ENCODE assay signal across 8 cellular contexts in genomic region chr13:77478645-77478997, GRCh38. TPM values are rescaled to one million over a fixed set of nuclear protein-coding genes. Genes with fewer than 3 reads are reported as not detected.
DNase-seq lines count a peak whose midpoint lies in the region; ATAC-seq, FAIRE-seq and TF ChIP-seq lines count a peak whose summit lies in the region.

No MANE protein-coding gene starts in this region.

- no peaks in the 10 kb centered on the region for H3K9me3 ChIP-seq in ES-I3 (ENCODE audit: control insufficient read depth, insufficient read depth, low read length)
- H3K9me3 ChIP-seq in K562 (replicated peaks; ENCODE audit: control insufficient read depth, insufficient read depth, low read depth, low read length) = no peaks in the 10 kb centered on the region

- FAIRE-seq in K562 (lab: Jason Lieb, UNC) = peak; percentile 6

- no peak for TF ChIP-seq POLR2A in K562 (conservative IDR thresholded peaks at IDR 0.05)

- intact Hi-C loops in K562 (cut with micrococcal nuclease) = loop anchor here (2.0 to 5.0 kb wide), 2 partner anchors 152 to 476 kb away; partner anchors contain the start of gene MYCBP2

- H3K27ac Mint-ChIP-seq in natural killer cell treated with Interleukin-12 subunit alpha and Interleukin-12 subunit beta and Interleukin-15 and Interleukin-18, amount 100 ng/mL, for 72 hours = peak overlapping the region; percentile 55 to 57

- no peaks in the 10 kb centered on the region for H3K36me3 ChIP-seq in ES-I3 (ENCODE audit: insufficient read depth, low read length)
- no peaks in the 10 kb centered on the region for H3K36me3 ChIP-seq in K562 (ENCODE audit: control insufficient read depth, insufficient read depth, low read length)

- POLR2A ChIA-PET in K562 (lab: Yijun Ruan, JAX) = interaction anchor here (1.3 kb wide), 1 partner anchor 11 kb away, joined by 3 read pairs; no protein-coding TSS in a partner anchor

- DNase-seq in K562 (ENCODE audit: extremely low read depth in 1 of 4, low spot score in 3 of 4) (no peak), NCI-H510A (lab: John Stamatoyannopoulos, UW) (no peak), COLO668 (lab: John Stamatoyannopoulos, UW; ENCODE audit: unreplicated experiment) (no peak), nucleus accumbens (lab: John Stamatoyannopoulos, UW) (no peak)
- DNase-seq in natural killer cell treated with Interleukin-12 subunit alpha and Interleukin-12 subunit beta and Interleukin-15 and Interleukin-18, amount 100 ng/mL, for 72 hours (ENCODE audit: low spot score) = no peak

- no peak for TF ChIP-seq EP300 in K562 (IDR thresholded peaks at IDR 0.05; ENCODE audit: low read length)

- in situ Hi-C loops in K562 (cut with MboI) = no loop called here

- peak overlapping the region; percentile 77; the same call in 2 of the 3 replicates for H3K27ac ChIP-seq in K562 (ENCODE audit: extremely low read depth, low read depth, low read length)

- no peaks in the 10 kb centered on the region for H3K79me2 ChIP-seq in K562 (ENCODE audit: control insufficient read depth, insufficient read depth, low read length)

- peak; percentile 18 for ATAC-seq in HG02938 (IDR thresholded peaks at IDR 0.05; ENCODE audit: unreplicated experiment)
- peak; percentile 58 for ATAC-seq in K562
- no peak for ATAC-seq in natural killer cell treated with Interleukin-12 subunit alpha and Interleukin-12 subunit beta and Interleukin-15 and Interleukin-18, amount 100 ng/mL, for 72 hours
- no peak for ATAC-seq in HG02763 (IDR thresholded peaks at IDR 0.05; ENCODE audit: unreplicated experiment)

- H3K36me3 Mint-ChIP-seq in natural killer cell treated with Interleukin-12 subunit alpha and Interleukin-12 subunit beta and Interleukin-15 and Interleukin-18, amount 100 ng/mL, for 72 hours = no peaks in the 10 kb centered on the region

- no peaks in the 10 kb centered on the region for H4K20me1 ChIP-seq in K562 (replicated peaks; ENCODE audit: control insufficient read depth, insufficient read depth, low read length)

- CTCF ChIA-PET in K562 (lab: Yijun Ruan, JAX; ENCODE audit: low intra/inter-chr PET ratio) = no interaction called here

- no peak overlapping the region for H3K4me3 ChIP-seq in K562

- H3K4me2 ChIP-seq in K562 (ENCODE audit: insufficient read depth, low read length) = peak overlapping the region; percentile 73

- H3K4me1 ChIP-seq in ES-I3 (ENCODE audit: insufficient read depth, low read length) (peaks cover 29% of the 10 kb centered on the region), K562 (replicated peaks in 1 of 2; ENCODE audit: control insufficient read depth in 2 of 2, insufficient read depth in 2 of 2, low read length in 2 of 2) (peaks cover 0 to 5% of the 10 kb centered on the region in 2 experiments; a peak in 2 of 5 replicates)

- peak overlapping the region; percentile 57 for H3K9ac ChIP-seq in ES-I3 (ENCODE audit: low read depth, low read length)
- no peak overlapping the region for H3K9ac ChIP-seq in K562 (ENCODE audit: insufficient read depth in 1 of 2, low read depth in 2 of 2, low read length in 2 of 2)

- no peaks in the 10 kb centered on the region for H3K9me1 ChIP-seq in K562 (ENCODE audit: control insufficient read depth, insufficient read depth, low read length)

- peaks cover 0 to 12% of the 10 kb centered on the region in 2 donors for H3K27me3 Mint-ChIP-seq in natural killer cell treated with Interleukin-12 subunit alpha and Interleukin-12 subunit beta and Interleukin-15 and Interleukin-18, amount 100 ng/mL, for 72 hours

- BruUV-seq in K562 (replicated peaks; lab: Mats Ljungman, UMichigan) = no TSS peak

- no peak for TF ChIP-seq RAD21 in K562 (CRISPR knock-in tag; conservative IDR thresholded peaks at IDR 0.05 in 1 of 2, IDR thresholded peaks at IDR 0.05 in 1 of 2)

- no peaks in the 10 kb centered on the region for H3K9me3 Mint-ChIP-seq in natural killer cell treated with Interleukin-12 subunit alpha and Interleukin-12 subunit beta and Interleukin-15 and Interleukin-18, amount 100 ng/mL, for 72 hours

- TF ChIP-seq CTCF in K562 (IDR thresholded peaks at IDR 0.05 in 2 of 3, conservative IDR thresholded peaks at IDR 0.05 in 1 of 3; ENCODE audit: insufficient read depth in 2 of 3, low read depth in 1 of 3, low read length in 3 of 3) = no peak

- H3K27me3 ChIP-seq in K562 (ENCODE audit: control insufficient read depth in 2 of 2, insufficient read depth in 2 of 2, low read length in 2 of 2) = no peaks in the 10 kb centered on the region

- peak overlapping the region; percentile 86 for H2AFZ ChIP-seq in K562 (ENCODE audit: low read depth, low read length)

- H3K4me3 Mint-ChIP-seq in natural killer cell treated with Interleukin-12 subunit alpha and Interleukin-12 subunit beta and Interleukin-15 and Interleukin-18, amount 100 ng/mL, for 72 hours = peak overlapping the region; percentile 80

- H3K4me1 Mint-ChIP-seq in natural killer cell treated with Interleukin-12 subunit alpha and Interleukin-12 subunit beta and Interleukin-15 and Interleukin-18, amount 100 ng/mL, for 72 hours (ENCODE audit: low read depth in 2 of 2) = peaks cover 4 to 6% of the 10 kb centered on the region in 2 donors

- 2% methylated on average over 5 of the region's 5 CpGs for WGBS in K562 (ENCODE audit: insufficient coverage, low coverage, missing lambda C conversion rate)

TF ChIP-seq in K562, 482 proteins besides CTCF, POLR2A, EP300 and RAD21:
- TF ChIP-seq ZBTB17 (CRISPR knock-in tag; IDR thresholded peaks at IDR 0.05) (no peak), CEBPG (CRISPR knock-in tag; IDR thresholded peaks at IDR 0.05) (no peak), CEBPG (tag; conservative IDR thresholded peaks at IDR 0.05 in 1 of 2, IDR thresholded peaks at IDR 0.05 in 1 of 2) (peak in 1 of 2 experiments; percentile 1; a peak in 2 of 4 replicates)
TF ChIP-seq in K562: peak in this region for 1.

RNA-seq across cellular contexts. Expression of gene SCEL, which starts 56.9 kb away (rescaled TPM):
- total RNA-seq in K562 (2011; cell fraction: chromatin; rRNA removed; ENCODE audit: low replicate concordance) = not detected in 2 replicates
- total RNA-seq in K562 (2011; cell fraction: nucleolus; rRNA removed) = not detected in 2 replicates
- total RNA-seq in K562 (2011; cell fraction: nucleoplasm; rRNA removed) = not detected in 2 replicates
- total RNA-seq in K562 (2014; rRNA removed) (not detected in 2 replicates), K562 (2014; rRNA removed; fragmentation: Illumina TruSeq; extraction: Trizol) (not detected in 2 replicates), K562 (2015; rRNA removed; fragmentation: Illumina TruSeq; extraction: Trizol) (not detected in 2 replicates), K562 (2021) (not detected in 2 replicates)
- polyA plus RNA-seq in K562 (2011; rRNA removed) (not detected in 2 replicates), K562 (2014; fragmentation: Illumina TruSeq; extraction: Trizol) (not detected in 2 replicates), K562 (2014; fragmentation: Nextera tagmentation; extraction: Ambion mirVana) (not detected), K562 (2014; rRNA removed) (not detected in 2 replicates)
- polyA plus RNA-seq in K562 (2011; cell fraction: cytosol; rRNA removed) = not detected in 2 replicates
- polyA plus RNA-seq in K562 (2011; cell fraction: nucleus; rRNA removed) = not detected in 2 replicates
- polyA plus RNA-seq in K562 (2012) = not detected in 2 replicates
- not detected in 2 replicates for polyA minus RNA-seq in K562 (2011; rRNA and poly(A)+ RNA removed)
- not detected in 2 replicates for polyA minus RNA-seq in K562 (2011; cell fraction: cytosol; rRNA and poly(A)+ RNA removed)
- polyA minus RNA-seq in K562 (2011; cell fraction: nucleus; rRNA and poly(A)+ RNA removed) = not detected in 2 replicates
- not detected for total RNA-seq in natural killer cell treated with Interleukin-12 subunit alpha and Interleukin-12 subunit beta and Interleukin-15 and Interleukin-18, amount 100 ng/mL, for 72 hours

Comparison
In these comparisons a context has a peak if more than half of its experiments do, and no peak if none do; other contexts are left out.
1. ATAC-seq: peak in HG02938 (single experiment) and K562 (single experiment); none in natural killer cell treated with Interleukin-12 subunit alpha and Interleukin-12 subunit beta and Interleukin-15 and Interleukin-18, amount 100 ng/mL, for 72 hours (0 of 2) and HG02763 (single experiment).